ENCODE assay signal across 8 cellular contexts in genomic region chrX:40098264-40099045, GRCh38. TPM values are rescaled to one million over a fixed set of nuclear protein-coding genes. Genes with fewer than 3 reads are reported as not detected.
DNase-seq lines count a peak whose midpoint lies in the region; ATAC-seq and TF ChIP-seq lines count a peak whose summit lies in the region.

No MANE protein-coding gene starts in this region.

- WGBS in heart right ventricle, 2 donors: 0% methylated on average over 48 to 72 of the region's 75 CpGs
- 0 to 7% (median 1%) methylated on average over 22 to 74 of the region's 75 CpGs for WGBS in psoas muscle, 3 donors

- no peaks in the 10 kb centered on the region for H3K9me3 Mint-ChIP-seq in activated naive CD4-positive, alpha-beta T cell treated with anti-CD3 and anti-CD28 coated beads for 36 hours

- peak; percentile 70 for DNase-seq in Daoy (ENCODE audit: low read depth)
- peak; percentile 90 for DNase-seq in H7
- DNase-seq in NCI-H774 (lab: John Stamatoyannopoulos, UW): peak; percentile 51
- DNase-seq in activated naive CD4-positive, alpha-beta T cell treated with anti-CD3 and anti-CD28 coated beads for 36 hours: peak; percentile 55
- peak in 1 of 2 donors; percentile 23 for DNase-seq in heart right ventricle
- DNase-seq in psoas muscle: peak; percentile 40 to 71
- DNase-seq in iPS-NIHi11 (ENCODE audit: low spot score): no peak

- TF ChIP-seq CTCF in heart right ventricle (IDR thresholded peaks at IDR 0.05) (no peak), psoas muscle (IDR thresholded peaks at IDR 0.05) (no peak)

- no peaks in the 10 kb centered on the region for H3K36me3 ChIP-seq in H7 (replicated peaks; ENCODE audit: control insufficient read depth, insufficient read depth, low read length)
- H3K36me3 ChIP-seq in heart right ventricle: no peaks in the 10 kb centered on the region
- no peaks in the 10 kb centered on the region for H3K36me3 ChIP-seq in psoas muscle (ENCODE audit: insufficient read depth in 1 of 2, low read depth in 1 of 2)

- peak overlapping the region; percentile 41 for H3K27ac Mint-ChIP-seq in activated naive CD4-positive, alpha-beta T cell treated with anti-CD3 and anti-CD28 coated beads for 36 hours

- H3K36me3 Mint-ChIP-seq in activated naive CD4-positive, alpha-beta T cell treated with anti-CD3 and anti-CD28 coated beads for 36 hours (ENCODE audit: low read depth): no peaks in the 10 kb centered on the region

- ATAC-seq in heart right ventricle (peak; percentile 9 to 47 (median 36)), psoas muscle (peak; percentile 39 to 52 (median 44)), HG03571 (IDR thresholded peaks at IDR 0.05; ENCODE audit: unreplicated experiment) (no peak)

- H3K4me1 ChIP-seq in heart right ventricle (peaks cover 0 to 38% (median 17%) of the 10 kb centered on the region in 9 donors), psoas muscle (peaks cover 5% of the 10 kb centered on the region)

- H3K9me3 ChIP-seq in heart right ventricle (no peaks in the 10 kb centered on the region), psoas muscle (no peaks in the 10 kb centered on the region)

- peak overlapping the region; percentile 75 for H3K4me3 Mint-ChIP-seq in activated naive CD4-positive, alpha-beta T cell treated with anti-CD3 and anti-CD28 coated beads for 36 hours

- peak overlapping the region; percentile 73 for H3K4me3 ChIP-seq in H7 (ENCODE audit: insufficient read depth, low read depth, low read length)
- peak overlapping the region; percentile 44 to 88 (median 82) for H3K4me3 ChIP-seq in heart right ventricle
- peak overlapping the region; percentile 78 for H3K4me3 ChIP-seq in psoas muscle

- peaks cover 19% of the 10 kb centered on the region for H3K4me1 Mint-ChIP-seq in activated naive CD4-positive, alpha-beta T cell treated with anti-CD3 and anti-CD28 coated beads for 36 hours (ENCODE audit: low read depth)

- H3K27ac ChIP-seq in heart right ventricle (peak overlapping the region; percentile 84 to 94 (median 92)), psoas muscle (peak overlapping the region; percentile 91)

- peaks cover 57% of the 10 kb centered on the region; the same call in 1 of the 2 replicates for H3K27me3 ChIP-seq in H7 (ENCODE audit: control insufficient read depth, insufficient read depth, low read length)
- H3K27me3 ChIP-seq in heart right ventricle: peaks cover 0 to 99% (median 0%) of the 10 kb centered on the region in 7 donors
- H3K27me3 ChIP-seq in psoas muscle (ENCODE audit: insufficient read depth in 3 of 3, low read length in 2 of 3): peaks cover 0 to 88% (median 0%) of the 10 kb centered on the region in 3 donors

- no peaks in the 10 kb centered on the region for H3K27me3 Mint-ChIP-seq in activated naive CD4-positive, alpha-beta T cell treated with anti-CD3 and anti-CD28 coated beads for 36 hours (ENCODE audit: low read depth)

- intact Hi-C loops in activated naive CD4-positive, alpha-beta T cell treated with anti-CD3 and anti-CD28 coated beads for 36 hours (cut with micrococcal nuclease): loop anchor here (1.0 to 5.0 kb wide), 6 partner anchors 8 to 1292 kb away; no protein-coding TSS in a partner anchor
- intact Hi-C loops in heart right ventricle (cut with DNase I): loop anchor here in 6 of 10 donors (5.0 to 10.0 kb wide), 11 partner anchors 54 to 624 kb away; no protein-coding TSS in a partner anchor
- intact Hi-C loops in psoas muscle (cut with DNase I): no loop called here

- CTCF ChIA-PET in activated naive CD4-positive, alpha-beta T cell treated with anti-CD3 and anti-CD28 coated beads for 36 hours (lab: Charles Lee): interaction anchor here (1.5 kb wide), 1 partner anchor 55 kb away, joined by 3 read pairs; no protein-coding TSS in a partner anchor

RNA-seq across cellular contexts. Expression of gene BCOR, which starts 0.7 kb away (rescaled TPM):
- 35.5 and 36.6 TPM in 2 replicates for total RNA-seq in Daoy (2014; rRNA removed; shearing (Covaris generic))
- total RNA-seq in H7 (2014; rRNA removed; shearing (Covaris generic)): 32.5 and 51.0 TPM in 2 replicates
- total RNA-seq in activated naive CD4-positive, alpha-beta T cell treated with anti-CD3 and anti-CD28 coated beads for 36 hours: 10 to 100 TPM; 29.1 to 29.9 TPM
- total RNA-seq in heart right ventricle: 10 to 100 TPM; 12.4 to 27.2 (median 19.9) TPM
- 10 to 100 TPM in 1 of 2 donors, 1 to 10 TPM in 1; 9.1 to 10.5 TPM for polyA plus RNA-seq in heart right ventricle
- total RNA-seq in psoas muscle: 10 to 100 TPM; 18.3 to 24.3 (median 19.6) TPM
- polyA plus RNA-seq in psoas muscle: 10 to 100 TPM in 2 of 3 donors, 1 to 10 TPM in 1; 6.4 to 14.2 (median 10.1) TPM

Comparison
In these comparisons a context has a peak if more than half of its experiments do, and no peak if none do; other contexts are left out.
1. intact Hi-C loops: an anchor here in activated naive CD4-positive, alpha-beta T cell treated with anti-CD3 and anti-CD28 coated beads for 36 hours (1.0 to 5.0 kb wide) and heart right ventricle (5.0 to 10.0 kb wide); none called in psoas muscle.